In genomic region chr4:181679754-181680153, GRCh38 we compare ENCODE assay signal across 1 cellular context.
"Had no signal": no experiment of that assay in that cellular context is flagged by ENCODE, and none has a peak within 500 bp of the region (broad histone marks: within the 10 kb centered on the region; RNA-seq: fewer than 3 reads in every experiment).

No MANE protein-coding gene starts in this region.

- ATAC-seq: GM12878 had no signal

- H3K4me3 ChIP-seq: GM12878 had no signal
